In genomic region chr6:148983986-148984385, GRCh38 we compare ENCODE assay signal across 23 cellular contexts.
A peak's percentile ranks its signal among the peaks of the same experiment; 100 is the strongest.
DNase-seq lines count a peak whose midpoint lies in the region; ATAC-seq, FAIRE-seq and TF ChIP-seq lines count a peak whose summit lies in the region.
"Had no signal": no experiment of that assay in that cellular context is flagged by ENCODE, and none has a peak within 500 bp of the region (broad histone marks: within the 10 kb centered on the region; RNA-seq: fewer than 3 reads in every experiment).

No MANE protein-coding gene starts in this region.

- CTCF ChIA-PET in AG04450 (lab: Charles Lee) = no interaction called here
- CTCF ChIA-PET in IMR-90 (lab: Yijun Ruan, JAX) = no interaction called here

- no peak overlapping the region for H3K9ac ChIP-seq in IMR-90 (ENCODE audit: low read depth, low read length)
- H3K9ac ChIP-seq: BLaER1 had no signal

- TF ChIP-seq EP300 in esophagus muscularis mucosa (IDR thresholded peaks at IDR 0.05) = no peak

- no peak for TF ChIP-seq POLR2A in IMR-90 (IDR thresholded peaks at IDR 0.05; ENCODE audit: low read depth, low read length)
- no peak for TF ChIP-seq POLR2A in esophagus muscularis mucosa (IDR thresholded peaks at IDR 0.05; ENCODE audit: low read depth)

- H3K9me2 ChIP-seq in hepatocyte (replicated peaks; ENCODE audit: insufficient read depth) = no peaks in the 10 kb centered on the region

- no peak overlapping the region for H4K5ac ChIP-seq in IMR-90 (ENCODE audit: low read depth, low read length)

- dilution Hi-C loops in IMR-90 (cut with HindIII; ENCODE audit: low sequenced_read_pairs, unreplicated experiment) = no loop called here

- H2AFZ ChIP-seq in IMR-90 (replicated peaks; ENCODE audit: low read length, poor library complexity) = no peak overlapping the region
- no peak overlapping the region for H2AFZ ChIP-seq in hepatocyte

- no peak overlapping the region for H2BK120ac ChIP-seq in IMR-90 (ENCODE audit: low read depth, low read length)

- no peak overlapping the region for H3K18ac ChIP-seq in IMR-90 (ENCODE audit: low read depth, low read length)

- in situ Hi-C loops in IMR-90 (cut with MboI; ENCODE audit: low sequenced_read_pairs) = no loop called here

- peak; percentile 66 for DNase-seq in AG04450 (ENCODE audit: low read depth, low spot score)
- peak; percentile 64 for DNase-seq in IMR-90
- peak; percentile 53 for DNase-seq in esophagus muscularis mucosa (ENCODE audit: extremely low spot score)
- DNase-seq in hepatocyte (ENCODE audit: low spot score) = no peak
- no peak for DNase-seq in HTR-8/SVneo (ENCODE audit: insufficient read length, low spot score)
- no peak for DNase-seq in NK-92 treated with Interleukin-12 subunit alpha and Interleukin-12 subunit beta, amount 100 ng/mL, for 24 hours (lab: John Stamatoyannopoulos, UW)
- DNase-seq: BE2C; C1 segment of cervical spinal cord; Caco-2; Calu3; CD4-positive, alpha-beta memory T cell; CD4-positive, CD25-positive, alpha-beta regulatory T cell; CD8-positive, alpha-beta memory T cell; DMS79 treated with DMSO at 0.1 percent for 48 hours; GF-D8 had no signal

- FAIRE-seq in HTR-8/SVneo (lab: Jason Lieb, UNC) = no peak
- FAIRE-seq: A549, D721Med, G401.6, GM12891, GM19239 had no signal

- no peak overlapping the region for H3K4ac ChIP-seq in IMR-90 (ENCODE audit: low read depth, low read length)

- no peak overlapping the region for H4K91ac ChIP-seq in IMR-90 (ENCODE audit: insufficient read depth, low read depth, low read length)

- H2BK15ac ChIP-seq in IMR-90 (ENCODE audit: low read depth, low read length) = no peak overlapping the region

- BruUV-seq in IMR-90 (replicated peaks; lab: Mats Ljungman, UMichigan) = no TSS peak

- H3K36me3 ChIP-seq in IMR-90 (ENCODE audit: control insufficient read depth, insufficient read depth, low read length) (peaks cover 5% of the 10 kb centered on the region; the same call in 1 of the 2 replicates), esophagus muscularis mucosa (no peaks in the 10 kb centered on the region), hepatocyte (replicated peaks; ENCODE audit: insufficient read depth, low read depth) (no peaks in the 10 kb centered on the region)
- H3K36me3 ChIP-seq: BE2C, BLaER1 had no signal

- no peak overlapping the region for H2AK5ac ChIP-seq in IMR-90 (ENCODE audit: low read depth, low read length)

- no peak overlapping the region for H2BK5ac ChIP-seq in IMR-90 (ENCODE audit: low read depth, low read length, poor library complexity, severe bottlenecking)

- POLR2A ChIA-PET in AG04450 (lab: Yijun Ruan, JAX) (no interaction called here), IMR-90 (lab: Charles Lee; ENCODE audit: unreplicated experiment) (no interaction called here)

- no peak overlapping the region for H3K56ac ChIP-seq in IMR-90 (ENCODE audit: extremely low read depth, insufficient read depth, low read length)

- intact Hi-C loops in IMR-90 (cut with micrococcal nuclease) = no loop called here
- intact Hi-C loops in esophagus muscularis mucosa (cut with DNase I) = no loop called here

- H3K14ac ChIP-seq in IMR-90 (replicated peaks; ENCODE audit: low read depth, low read length) = no peak overlapping the region

- no peak overlapping the region for H2AK9ac ChIP-seq in IMR-90 (replicated peaks; ENCODE audit: low read depth, low read length, poor library complexity)

- H3K4me2 ChIP-seq in IMR-90 (ENCODE audit: low read depth, low read length) = no peak overlapping the region
- H3K4me2 ChIP-seq in hepatocyte = no peak overlapping the region
- H3K4me2 ChIP-seq: A549, BLaER1 had no signal

- WGBS in IMR-90 (ENCODE audit: extremely low coverage in 2 of 2, insufficient read length in 1 of 2), 2 experiments = no CpG with 5 or more reads among the region's 2 CpGs
- WGBS in esophagus muscularis mucosa = 80% methylated on average over 2 of the region's 2 CpGs
- 52% methylated on average over 2 of the region's 2 CpGs for WGBS in hepatocyte (ENCODE audit: low lambda C conversion rate, missing lambda C conversion rate)

- H3K4me3 ChIP-seq in AG04450 (ENCODE audit: low read depth, low read length) = no peak overlapping the region
- no peak overlapping the region for H3K4me3 ChIP-seq in IMR-90 (ENCODE audit: insufficient read depth, low read depth, low read length)
- H3K4me3 ChIP-seq in esophagus muscularis mucosa = no peak overlapping the region
- H3K4me3 ChIP-seq in hepatocyte = no peak overlapping the region
- H3K4me3 ChIP-seq: A549, BLaER1 had no signal

- H3K9me3 ChIP-seq in AG04450 (ENCODE audit: control insufficient read depth, insufficient read depth, low read length) = no peaks in the 10 kb centered on the region
- H3K9me3 ChIP-seq in IMR-90 (ENCODE audit: control insufficient read depth, insufficient read depth, low read length) = no peaks in the 10 kb centered on the region
- H3K9me3 ChIP-seq in esophagus muscularis mucosa = no peaks in the 10 kb centered on the region
- no peaks in the 10 kb centered on the region for H3K9me3 ChIP-seq in hepatocyte (ENCODE audit: low read depth)
- H3K9me3 ChIP-seq: A549, BE2C, BLaER1, Caco-2 had no signal

- H3K27me3 ChIP-seq in AG04450 (ENCODE audit: control insufficient read depth, insufficient read depth, low read length) (no peaks in the 10 kb centered on the region), IMR-90 (ENCODE audit: control insufficient read depth, insufficient read depth, low read length) (no peaks in the 10 kb centered on the region), esophagus muscularis mucosa (no peaks in the 10 kb centered on the region), hepatocyte (no peaks in the 10 kb centered on the region)
- H3K27me3 ChIP-seq: BE2C, BLaER1 had no signal

- H3K79me1 ChIP-seq in IMR-90 (ENCODE audit: low read depth in 1 of 2, low read length in 2 of 2) = no peaks in the 10 kb centered on the region

- peaks cover 10% of the 10 kb centered on the region for H3K4me1 ChIP-seq in IMR-90 (ENCODE audit: control insufficient read depth, insufficient read depth, low read length)
- peaks cover 0 to 12% (median 4%) of the 10 kb centered on the region in 4 donors for H3K4me1 ChIP-seq in esophagus muscularis mucosa
- peaks cover 17% of the 10 kb centered on the region for H3K4me1 ChIP-seq in hepatocyte (ENCODE audit: insufficient read depth)
- H3K4me1 ChIP-seq: A549, BE2C, Caco-2 had no signal

- H2BK20ac ChIP-seq in IMR-90 (ENCODE audit: low read depth, low read length) = no peak overlapping the region

- H3K79me2 ChIP-seq in hepatocyte = no peaks in the 10 kb centered on the region

- TF ChIP-seq RAD21 in IMR-90 (IDR thresholded peaks at IDR 0.05; ENCODE audit: low read length) = no peak

- H3K27ac ChIP-seq in AG04450 (ENCODE audit: low read depth, low read length) = no peak overlapping the region
- no peak overlapping the region for H3K27ac ChIP-seq in IMR-90 (ENCODE audit: insufficient read depth, low read length)
- no peak overlapping the region for H3K27ac ChIP-seq in esophagus muscularis mucosa (replicated peaks in 1 of 4)
- H3K27ac ChIP-seq in hepatocyte = peak overlapping the region; percentile 50
- H3K27ac ChIP-seq: 22Rv1, A549, BLaER1 had no signal

- no peak overlapping the region for H3K23ac ChIP-seq in IMR-90 (ENCODE audit: low read depth, low read length)

- no peaks in the 10 kb centered on the region; the same call in 1 of the 2 replicates for H3K9me1 ChIP-seq in IMR-90 (ENCODE audit: insufficient read depth, low read length)

- TF ChIP-seq CTCF in AG04450 (IDR thresholded peaks at IDR 0.05; ENCODE audit: low read depth, low read length) = no peak
- TF ChIP-seq CTCF in IMR-90 (conservative IDR thresholded peaks at IDR 0.05; ENCODE audit: low read depth, low read length) = no peak
- TF ChIP-seq CTCF in esophagus muscularis mucosa (IDR thresholded peaks at IDR 0.05) = no peak
- TF ChIP-seq CTCF in hepatocyte (IDR thresholded peaks at IDR 0.05; ENCODE audit: poor library complexity) = no peak

- H4K8ac ChIP-seq in IMR-90 (ENCODE audit: low read depth in 2 of 2, low read length in 2 of 2) = no peak overlapping the region

- no peaks in the 10 kb centered on the region for H4K20me1 ChIP-seq in IMR-90 (ENCODE audit: insufficient read depth, low read length)
- H4K20me1 ChIP-seq in hepatocyte (ENCODE audit: insufficient read depth, poor library complexity, severe bottlenecking) = no peaks in the 10 kb centered on the region
- H4K20me1 ChIP-seq: BLaER1 had no signal

- 0 out of 2 replicates have a peak, but pooled peaks have one; percentile 23 for ATAC-seq in IMR-90 (ENCODE audit: low read depth)
- no peak for ATAC-seq in HG03432 (IDR thresholded peaks at IDR 0.05; ENCODE audit: unreplicated experiment)
- ATAC-seq: A549 had no signal

TF ChIP-seq in IMR-90, 13 proteins besides CTCF, POLR2A, EP300 and RAD21 (continues in another document):
- TF ChIP-seq, protein P1, sequence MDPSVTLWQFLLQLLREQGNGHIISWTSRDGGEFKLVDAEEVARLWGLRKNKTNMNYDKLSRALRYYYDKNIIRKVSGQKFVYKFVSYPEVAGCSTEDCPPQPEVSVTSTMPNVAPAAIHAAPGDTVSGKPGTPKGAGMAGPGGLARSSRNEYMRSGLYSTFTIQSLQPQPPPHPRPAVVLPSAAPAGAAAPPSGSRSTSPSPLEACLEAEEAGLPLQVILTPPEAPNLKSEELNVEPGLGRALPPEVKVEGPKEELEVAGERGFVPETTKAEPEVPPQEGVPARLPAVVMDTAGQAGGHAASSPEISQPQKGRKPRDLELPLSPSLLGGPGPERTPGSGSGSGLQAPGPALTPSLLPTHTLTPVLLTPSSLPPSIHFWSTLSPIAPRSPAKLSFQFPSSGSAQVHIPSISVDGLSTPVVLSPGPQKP (IDR thresholded peaks at IDR 0.05; ENCODE audit: borderline replicate concordance, low read depth, low read length) = no peak
- no peak for TF ChIP-seq NFE2L2 (IDR thresholded peaks at IDR 0.05; ENCODE audit: low read depth, low read length)
- TF ChIP-seq MAFK (IDR thresholded peaks at IDR 0.05; ENCODE audit: low read depth, low read length) = no peak
- no peak for TF ChIP-seq FOS (IDR thresholded peaks at IDR 0.05; ENCODE audit: low read depth, low read length)
- no peak for TF ChIP-seq CHD1 (IDR thresholded peaks at IDR 0.05; ENCODE audit: low read depth, low read length)
- no peak for TF ChIP-seq RFX5 (IDR thresholded peaks at IDR 0.05; ENCODE audit: low read depth, low read length)
- no peak for TF ChIP-seq USF2 (IDR thresholded peaks at IDR 0.05; ENCODE audit: low read depth, low read length)
- TF ChIP-seq BHLHE40 (IDR thresholded peaks at IDR 0.05; ENCODE audit: low read depth, low read length) = no peak
- no peak for TF ChIP-seq MXI1 (IDR thresholded peaks at IDR 0.05; ENCODE audit: borderline replicate concordance, low read depth, low read length)
- TF ChIP-seq SMC3 (IDR thresholded peaks at IDR 0.05; ENCODE audit: low read depth, low read length) = no peak
- no peak for TF ChIP-seq MAZ (IDR thresholded peaks at IDR 0.05; ENCODE audit: borderline replicate concordance, low read depth, low read length)

Comparison
In these comparisons a context has a peak if more than half of its experiments do, and no peak if none do; other contexts are left out.
1. DNase-seq: peak in AG04450 (single experiment), IMR-90 (single experiment) and esophagus muscularis mucosa (single experiment); none in hepatocyte (single experiment), HTR-8/SVneo (single experiment) and NK-92 treated with Interleukin-12 subunit alpha and Interleukin-12 subunit beta, amount 100 ng/mL, for 24 hours (single experiment).